8 cellular contexts compared by ENCODE assay signal in genomic region chr3:127747751-127748521, GRCh38.
DNase-seq lines count a peak whose midpoint lies in the region; ATAC-seq, FAIRE-seq and TF ChIP-seq lines count a peak whose summit lies in the region.

No MANE protein-coding gene starts in this region.

- peaks cover 38% of the 10 kb centered on the region for H3K4me1 ChIP-seq in fibroblast of lung (ENCODE audit: control insufficient read depth, extremely low read depth, insufficient read depth, low read length)

- DNase-seq in Daoy (ENCODE audit: low read depth), result peak; percentile 92
- peak; percentile 33 for DNase-seq in NCI-H460 (ENCODE audit: extremely low read depth, low read depth)
- peak; percentile 88 to 91 for DNase-seq in fibroblast of lung (ENCODE audit: low read depth in 2 of 2)
- peak; percentile 97 for DNase-seq in renal cortical epithelial cell (ENCODE audit: low read depth)
- DNase-seq in effector CD8-positive, alpha-beta T cell (lab: John Stamatoyannopoulos, UW), result no peak
- no peak for DNase-seq in GM12892 (ENCODE audit: insufficient read length)
- DNase-seq in 8988T, result no peak

- H3K27ac ChIP-seq in fibroblast of lung (ENCODE audit: insufficient read depth, low read length), result peak overlapping the region; percentile 66

- no peaks in the 10 kb centered on the region for H3K27me3 ChIP-seq in fibroblast of lung (ENCODE audit: control insufficient read depth, insufficient read depth, low read length)

- H3K4me3 ChIP-seq in fibroblast of lung (replicated peaks in 1 of 4; ENCODE audit: control extremely low read depth in 1 of 4, insufficient read depth in 1 of 4, low read depth in 3 of 4, low read length in 4 of 4), result no peak overlapping the region

- H3K9me3 ChIP-seq in fibroblast of lung (ENCODE audit: control insufficient read depth, insufficient read depth, low read depth, low read length), result no peaks in the 10 kb centered on the region

- no peak overlapping the region for H2AFZ ChIP-seq in fibroblast of lung (ENCODE audit: low read length)

- ATAC-seq in GM19023 (IDR thresholded peaks at IDR 0.05; ENCODE audit: unreplicated experiment), result no peak

- H3K36me3 ChIP-seq in fibroblast of lung (ENCODE audit: control insufficient read depth, insufficient read depth, low read length), result peaks cover 2% of the 10 kb centered on the region

- TF ChIP-seq POLR2A in GM12892 (IDR thresholded peaks at IDR 0.05; ENCODE audit: low read depth, low read length), result no peak

- peak overlapping the region; percentile 10 for H3K9ac ChIP-seq in fibroblast of lung (ENCODE audit: insufficient read depth, low read length)

- peak overlapping the region; percentile 2 for H3K4me2 ChIP-seq in fibroblast of lung (ENCODE audit: extremely low read depth, insufficient read depth, low read length)

- no peak for FAIRE-seq in GM12892 (lab: Jason Lieb, UNC)

- no peaks in the 10 kb centered on the region for H4K20me1 ChIP-seq in fibroblast of lung (ENCODE audit: control insufficient read depth, extremely low read depth, insufficient read depth, low read length)

- H3K79me2 ChIP-seq in fibroblast of lung (ENCODE audit: control insufficient read depth, insufficient read depth, low read length), result peaks cover 2% of the 10 kb centered on the region

- no peak for TF ChIP-seq CTCF in fibroblast of lung (conservative IDR thresholded peaks at IDR 0.05 in 1 of 2, IDR thresholded peaks at IDR 0.05 in 1 of 2; ENCODE audit: low read depth in 1 of 2, low read length in 2 of 2)

Comparison
In these comparisons a context has a peak if more than half of its experiments do, and no peak if none do; other contexts are left out.
1. DNase-seq: peak in Daoy (single experiment), NCI-H460 (single experiment), fibroblast of lung (2 of 2) and renal cortical epithelial cell (single experiment); none in effector CD8-positive, alpha-beta T cell (single experiment), GM12892 (single experiment) and 8988T (single experiment).